Comparison of ENCODE assay signal across 14 cellular contexts in the genomic region with DNA sequence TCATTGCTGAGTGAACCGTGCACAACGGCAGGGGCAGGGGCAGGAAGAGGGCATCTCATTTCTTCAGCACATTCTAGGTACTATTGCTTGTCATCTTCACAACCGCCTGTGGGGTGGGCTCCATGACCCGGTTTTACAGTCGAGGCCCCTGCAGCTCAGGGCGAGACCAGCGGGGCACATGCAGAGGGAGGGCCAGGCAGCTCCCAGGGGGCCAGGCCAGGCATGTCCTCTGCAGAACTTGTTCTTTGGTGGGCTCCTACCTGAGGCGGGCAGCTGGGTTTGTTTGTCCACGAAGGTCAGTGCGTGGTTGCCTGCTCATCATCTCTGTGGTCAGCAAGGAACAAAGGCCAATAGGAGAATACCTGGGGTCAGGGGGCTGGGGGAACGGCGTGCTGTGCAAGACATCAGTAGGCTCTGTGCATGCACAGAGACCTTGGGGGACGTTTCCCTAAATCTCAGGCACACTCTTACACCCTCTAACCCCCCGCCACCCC.
A peak's percentile ranks its signal among the peaks of the same experiment; 100 is the strongest.
DNase-seq lines count a peak whose midpoint lies in the region; ATAC-seq, FAIRE-seq and TF ChIP-seq lines count a peak whose summit lies in the region.
"Had no signal": no experiment of that assay in that cellular context is flagged by ENCODE, and none has a peak within 500 bp of the region (broad histone marks: within the 10 kb centered on the region; RNA-seq: fewer than 3 reads in every experiment).

No MANE protein-coding gene starts in this region.

- TF ChIP-seq EP300 in H1 (IDR thresholded peaks at IDR 0.05; ENCODE audit: borderline replicate concordance in 1 of 2, low read depth in 2 of 2, low read length in 2 of 2) = no peak

- no peak overlapping the region for H4K5ac ChIP-seq in IMR-90 (ENCODE audit: low read depth, low read length)
- no peak overlapping the region for H4K5ac ChIP-seq in H1 (ENCODE audit: insufficient read length, low read depth, low read length)

- no peaks in the 10 kb centered on the region for H3K36me3 Mint-ChIP-seq in CD4-positive, alpha-beta memory T cell
- peaks cover 6 to 16% of the 10 kb centered on the region in 2 donors for H3K36me3 Mint-ChIP-seq in naive B cell

- CTCF ChIA-PET in CD4-positive, alpha-beta memory T cell (lab: Charles Lee; ENCODE audit: partially characterized antibody) = interaction anchor here (0.9 kb wide), 1 partner anchor 30 kb away, joined by 4 read pairs; no protein-coding TSS in a partner anchor
- CTCF ChIA-PET in IMR-90 (lab: Yijun Ruan, JAX) = no interaction called here
- CTCF ChIA-PET in H1 (lab: Charles Lee; ENCODE audit: partially characterized antibody) = interaction anchor here (0.6 to 8.2 kb wide), 9 partner anchors 9 to 206 kb away, joined by 3 to 85 read pairs (median 4); no protein-coding TSS in a partner anchor

- H2BK15ac ChIP-seq in IMR-90 (ENCODE audit: low read depth, low read length) (no peak overlapping the region), H1 (ENCODE audit: low read length) (no peak overlapping the region)

- H4K91ac ChIP-seq in IMR-90 (ENCODE audit: insufficient read depth, low read depth, low read length) (no peak overlapping the region), H1 (replicated peaks; ENCODE audit: insufficient read length, low read length) (no peak overlapping the region)

- H3K9ac ChIP-seq in IMR-90 (ENCODE audit: low read depth, low read length) = no peak overlapping the region
- H3K9ac ChIP-seq in H1 (replicated peaks in 1 of 4; ENCODE audit: extremely low read depth in 1 of 4, low read depth in 3 of 4, low read length in 3 of 4) = no peak overlapping the region

- H3K23ac ChIP-seq in IMR-90 (ENCODE audit: low read depth, low read length) = no peak overlapping the region; the same call in 1 of the 2 replicates
- no peak overlapping the region for H3K23ac ChIP-seq in H1 (ENCODE audit: insufficient read length)

- no peak for DNase-seq in CD4-positive, alpha-beta memory T cell
- DNase-seq in IMR-90 (no peak), H1 (ENCODE audit: low read depth in 1 of 2, low spot score in 2 of 2) (no peak), naive B cell (no peak), right cardiac atrium (no peak), hepatic stellate cell (ENCODE audit: low spot score) (no peak), uterus (no peak), NCI-H69 (lab: John Stamatoyannopoulos, UW) (no peak)
- DNase-seq: activated naive CD4-positive, alpha-beta T cell treated with anti-CD3 and anti-CD28 coated beads, Interleukin-2, amount 50 U/mL, for 16 hours; effector CD4-positive, alpha-beta T cell; HFFc6; NCI-H1048; stomach; T-helper 1 cell had no signal

- H3K4ac ChIP-seq in IMR-90 (ENCODE audit: low read depth, low read length) (no peak overlapping the region), H1 (replicated peaks; ENCODE audit: insufficient read length, low read depth, low read length) (no peak overlapping the region)

- no peak overlapping the region for H2BK12ac ChIP-seq in H1 (ENCODE audit: low read depth, low read length)

- no peak overlapping the region for H3K27ac ChIP-seq in CD4-positive, alpha-beta memory T cell (ENCODE audit: low read depth, low read length)
- no peak overlapping the region for H3K27ac ChIP-seq in IMR-90 (ENCODE audit: insufficient read depth, low read length)
- H3K27ac ChIP-seq in H1 (ENCODE audit: low read depth, low read length) = no peak overlapping the region
- H3K27ac ChIP-seq in right cardiac atrium (ENCODE audit: low read length) = no peak overlapping the region
- no peak overlapping the region for H3K27ac ChIP-seq in uterus

- H3K4me2 ChIP-seq in IMR-90 (ENCODE audit: low read depth, low read length) (no peak overlapping the region), H1 (ENCODE audit: insufficient read depth in 1 of 2, low read depth in 2 of 2, low read length in 2 of 2) (peak overlapping the region; percentile 82 to 100)

- H3K9me3 Mint-ChIP-seq in CD4-positive, alpha-beta memory T cell = no peaks in the 10 kb centered on the region
- peaks cover 0 to 10% (median 0%) of the 10 kb centered on the region in 7 donors for H3K9me3 Mint-ChIP-seq in naive B cell
- H3K9me3 Mint-ChIP-seq: HFFc6 had no signal

- 20% methylated on average over 6 of the region's 14 CpGs; no CpG with 5 or more reads in 1 of the 2 experiments for WGBS in IMR-90 (ENCODE audit: extremely low coverage in 2 of 2, insufficient read length in 1 of 2), 2 experiments
- 44% methylated on average over 14 of the region's 14 CpGs; no CpG with 5 or more reads in 1 of the 2 experiments for WGBS in H1 (ENCODE audit: extremely low coverage in 1 of 2, insufficient coverage in 1 of 2, insufficient read length in 1 of 2, insufficient replicate concordance in 2 of 2, low coverage in 1 of 2, low lambda C conversion rate in 2 of 2, missing lambda C conversion rate in 1 of 2), 2 experiments
- 18% methylated on average over 14 of the region's 14 CpGs for WGBS in right cardiac atrium

- intact Hi-C loops in CD4-positive, alpha-beta memory T cell (cut with micrococcal nuclease) = no loop called here
- intact Hi-C loops in IMR-90 (cut with micrococcal nuclease) (no loop called here), right cardiac atrium (cut with DNase I) (no loop called here), uterus (cut with DNase I; ENCODE audit: low total_unique reads) (no loop called here)

- peak overlapping the region in 7 of 8 donors; percentile 14 to 68 (median 49) for H3K4me3 Mint-ChIP-seq in CD4-positive, alpha-beta memory T cell
- peak overlapping the region; percentile 71 to 90 (median 82) for H3K4me3 Mint-ChIP-seq in naive B cell
- H3K4me3 Mint-ChIP-seq: HFFc6 had no signal

- no peak overlapping the region for H3K4me3 ChIP-seq in CD4-positive, alpha-beta memory T cell (ENCODE audit: low read length in 2 of 2)
- H3K4me3 ChIP-seq in IMR-90 (ENCODE audit: insufficient read depth, low read depth, low read length) (no peak overlapping the region), H1 (ENCODE audit: extremely low read depth in 1 of 4, insufficient read depth in 2 of 4, low read depth in 3 of 4, low read length in 4 of 4) (peak overlapping the region; percentile 31 to 87 (median 70); a peak in 6 of 8 replicates), right cardiac atrium (ENCODE audit: low read length) (no peak overlapping the region), uterus (no peak overlapping the region)

- H3K4me1 Mint-ChIP-seq in CD4-positive, alpha-beta memory T cell = peaks cover 5 to 30% (median 16%) of the 10 kb centered on the region in 4 donors
- peaks cover 24 to 35% (median 35%) of the 10 kb centered on the region in 3 donors for H3K4me1 Mint-ChIP-seq in naive B cell

- H3K79me2 ChIP-seq in H1 (ENCODE audit: control insufficient read depth in 1 of 2, insufficient read depth in 2 of 2, low read length in 2 of 2) = no peaks in the 10 kb centered on the region

- H3K56ac ChIP-seq in IMR-90 (ENCODE audit: extremely low read depth, insufficient read depth, low read length) (no peak overlapping the region), H1 (replicated peaks; ENCODE audit: insufficient read length, low read depth, low read length) (no peak overlapping the region)

- H4K20me1 ChIP-seq in IMR-90 (ENCODE audit: insufficient read depth, low read length) = peaks cover 9% of the 10 kb centered on the region
- H4K20me1 ChIP-seq in H1 (replicated peaks in 1 of 2; ENCODE audit: control insufficient read depth in 1 of 2, insufficient read depth in 2 of 2, low read length in 2 of 2) = peaks cover 5 to 14% of the 10 kb centered on the region in 2 experiments

- H2AK9ac ChIP-seq in IMR-90 (replicated peaks; ENCODE audit: low read depth, low read length, poor library complexity) = peak overlapping the region; percentile 65

- H3K27me3 Mint-ChIP-seq in CD4-positive, alpha-beta memory T cell = peaks cover 44 to 67% of the 10 kb centered on the region in 2 donors
- peaks cover 67 to 88% (median 76%) of the 10 kb centered on the region in 3 donors for H3K27me3 Mint-ChIP-seq in naive B cell

- no peak for TF ChIP-seq CTCF in IMR-90 (conservative IDR thresholded peaks at IDR 0.05; ENCODE audit: low read depth, low read length)
- no peak for TF ChIP-seq CTCF in H1 (IDR thresholded peaks at IDR 0.05; ENCODE audit: control extremely low read depth in 1 of 3, insufficient read depth in 1 of 3, low read depth in 1 of 3, low read length in 3 of 3)
- TF ChIP-seq CTCF in uterus (IDR thresholded peaks at IDR 0.05) = no peak

- H2BK20ac ChIP-seq in IMR-90 (ENCODE audit: low read depth, low read length) (no peak overlapping the region), H1 (ENCODE audit: low read length) (no peak overlapping the region)

- no peak overlapping the region for H2BK5ac ChIP-seq in IMR-90 (ENCODE audit: low read depth, low read length, poor library complexity, severe bottlenecking)
- H2BK5ac ChIP-seq in H1 (ENCODE audit: low read depth, low read length) = no peak overlapping the region; the same call in 1 of the 2 replicates

- dilution Hi-C loops in IMR-90 (cut with HindIII; ENCODE audit: low sequenced_read_pairs, unreplicated experiment) = no loop called here

- no peak for FAIRE-seq in H1 (lab: Jason Lieb, UNC)

- ATAC-seq in IMR-90 (ENCODE audit: low read depth) (no peak), naive B cell (ENCODE audit: low read depth in 2 of 2) (no peak), right cardiac atrium (no peak)

- TF ChIP-seq RAD21 in IMR-90 (IDR thresholded peaks at IDR 0.05; ENCODE audit: low read length) (no peak), H1 (IDR thresholded peaks at IDR 0.05 in 1 of 2, conservative IDR thresholded peaks at IDR 0.05 in 1 of 2; ENCODE audit: low read depth in 2 of 2, low read length in 2 of 2) (no peak)

- peaks cover 20% of the 10 kb centered on the region for H3K27me3 ChIP-seq in CD4-positive, alpha-beta memory T cell (ENCODE audit: insufficient read depth, low read length)
- H3K27me3 ChIP-seq in IMR-90 (ENCODE audit: control insufficient read depth, insufficient read depth, low read length) (peaks cover 44% of the 10 kb centered on the region), H1 (replicated peaks in 1 of 4; ENCODE audit: control insufficient read depth in 3 of 4, extremely low read depth in 1 of 4, insufficient read depth in 3 of 4, low read length in 3 of 4) (peaks cover 37 to 79% (median 66%) of the 10 kb centered on the region in 4 experiments), right cardiac atrium (ENCODE audit: control insufficient read depth, insufficient read depth) (no peaks in the 10 kb centered on the region), uterus (peaks cover 22% of the 10 kb centered on the region in 2 donors)

- TF ChIP-seq POLR2A in IMR-90 (IDR thresholded peaks at IDR 0.05; ENCODE audit: low read depth, low read length) (no peak), H1 (IDR thresholded peaks at IDR 0.05; ENCODE audit: control extremely low read depth in 1 of 2, low read depth in 2 of 2, low read length in 2 of 2) (no peak), uterus (IDR thresholded peaks at IDR 0.05) (no peak)

- H3K27ac Mint-ChIP-seq in CD4-positive, alpha-beta memory T cell = no peak overlapping the region
- H3K27ac Mint-ChIP-seq in naive B cell = peak overlapping the region in 1 of 6 donors; percentile 49

- H2BK120ac ChIP-seq in IMR-90 (ENCODE audit: low read depth, low read length) (no peak overlapping the region), H1 (replicated peaks; ENCODE audit: low read depth, low read length) (no peak overlapping the region)

- POLR2A ChIA-PET in CD4-positive, alpha-beta memory T cell (lab: Charles Lee; ENCODE audit: partially characterized antibody) = no interaction called here
- POLR2A ChIA-PET in IMR-90 (lab: Charles Lee; ENCODE audit: unreplicated experiment) (no interaction called here), H1 (lab: Charles Lee; ENCODE audit: partially characterized antibody) (interaction anchor here (0.7 to 1.1 kb wide), 2 partner anchors 30 to 62 kb away, joined by 3 read pairs; no protein-coding TSS in a partner anchor)

- H2AFZ ChIP-seq in IMR-90 (replicated peaks; ENCODE audit: low read length, poor library complexity) (peak overlapping the region; percentile 21), H1 (ENCODE audit: low read length) (no peak overlapping the region)

- H3K4me1 ChIP-seq in CD4-positive, alpha-beta memory T cell (ENCODE audit: insufficient read depth, low read length) = peaks cover 24% of the 10 kb centered on the region
- H3K4me1 ChIP-seq in IMR-90 (ENCODE audit: control insufficient read depth, insufficient read depth, low read length) (peaks cover 10% of the 10 kb centered on the region), H1 (replicated peaks in 1 of 4; ENCODE audit: control insufficient read depth in 3 of 4, insufficient read depth in 4 of 4, low read length in 3 of 4) (peaks cover 6 to 29% (median 19%) of the 10 kb centered on the region in 4 experiments), right cardiac atrium (ENCODE audit: control insufficient read depth, insufficient read depth, low read length) (peaks cover 2% of the 10 kb centered on the region), uterus (peaks cover 0 to 7% of the 10 kb centered on the region in 2 donors)

- H4K8ac ChIP-seq in IMR-90 (ENCODE audit: low read depth in 2 of 2, low read length in 2 of 2) (no peak overlapping the region), H1 (ENCODE audit: extremely low read depth, insufficient read depth, low read length) (0 out of 2 replicates have a peak overlapping the region, but pooled peaks have one; percentile 30)

- BruUV-seq in IMR-90 (replicated peaks; lab: Mats Ljungman, UMichigan) = no TSS peak

- no peak overlapping the region for H3K18ac ChIP-seq in IMR-90 (ENCODE audit: low read depth, low read length)
- H3K18ac ChIP-seq in H1 (ENCODE audit: extremely low read depth, low read length) = 0 out of 2 replicates have a peak overlapping the region, but pooled peaks have one; percentile 3

- H3K14ac ChIP-seq in IMR-90 (replicated peaks; ENCODE audit: low read depth, low read length) (no peak overlapping the region; the same call in 1 of the 2 replicates), H1 (ENCODE audit: insufficient read length) (no peak overlapping the region)

- no peaks in the 10 kb centered on the region for H3K9me3 ChIP-seq in CD4-positive, alpha-beta memory T cell (ENCODE audit: control insufficient read depth in 1 of 2, low read length in 2 of 2)
- no peaks in the 10 kb centered on the region for H3K9me3 ChIP-seq in IMR-90 (ENCODE audit: control insufficient read depth, insufficient read depth, low read length)
- H3K9me3 ChIP-seq in H1 (ENCODE audit: insufficient read depth in 2 of 2, low read depth in 1 of 2, low read length in 1 of 2) = no peaks in the 10 kb centered on the region
- no peaks in the 10 kb centered on the region for H3K9me3 ChIP-seq in right cardiac atrium (ENCODE audit: control insufficient read depth, low read length)
- no peaks in the 10 kb centered on the region for H3K9me3 ChIP-seq in uterus
- H3K9me3 ChIP-seq: stomach had no signal

- peaks cover 10% of the 10 kb centered on the region for H3K9me1 ChIP-seq in IMR-90 (ENCODE audit: insufficient read depth, low read length)

- in situ Hi-C loops in IMR-90 (cut with MboI; ENCODE audit: low sequenced_read_pairs) = no loop called here

- H3K23me2 ChIP-seq in H1 (ENCODE audit: low read depth, low read length) = peaks cover 18% of the 10 kb centered on the region

- H3K79me1 ChIP-seq in IMR-90 (ENCODE audit: low read depth in 1 of 2, low read length in 2 of 2) (no peaks in the 10 kb centered on the region), H1 (ENCODE audit: low read depth, low read length) (no peaks in the 10 kb centered on the region)

- H2AK5ac ChIP-seq in IMR-90 (ENCODE audit: low read depth, low read length) (no peak overlapping the region), H1 (ENCODE audit: low read depth, low read length) (no peak overlapping the region)

- H3K36me3 ChIP-seq in CD4-positive, alpha-beta memory T cell (ENCODE audit: insufficient read depth, low read length) = no peaks in the 10 kb centered on the region
- H3K36me3 ChIP-seq in IMR-90 (ENCODE audit: control insufficient read depth, insufficient read depth, low read length) (no peaks in the 10 kb centered on the region), H1 (ENCODE audit: control insufficient read depth in 2 of 4, insufficient read depth in 4 of 4, low read length in 3 of 4) (no peaks in the 10 kb centered on the region), uterus (no peaks in the 10 kb centered on the region)
- H3K36me3 ChIP-seq: stomach had no signal

Comparison
In these comparisons a context has a peak if more than half of its experiments do, and no peak if none do; other contexts are left out.
1. H3K4me3 ChIP-seq: peak in H1 (4 of 4); none in CD4-positive, alpha-beta memory T cell (0 of 2), IMR-90 (single experiment), right cardiac atrium (single experiment) and uterus (0 of 2).